1 cellular context compared by ENCODE assay signal in the genomic region with DNA sequence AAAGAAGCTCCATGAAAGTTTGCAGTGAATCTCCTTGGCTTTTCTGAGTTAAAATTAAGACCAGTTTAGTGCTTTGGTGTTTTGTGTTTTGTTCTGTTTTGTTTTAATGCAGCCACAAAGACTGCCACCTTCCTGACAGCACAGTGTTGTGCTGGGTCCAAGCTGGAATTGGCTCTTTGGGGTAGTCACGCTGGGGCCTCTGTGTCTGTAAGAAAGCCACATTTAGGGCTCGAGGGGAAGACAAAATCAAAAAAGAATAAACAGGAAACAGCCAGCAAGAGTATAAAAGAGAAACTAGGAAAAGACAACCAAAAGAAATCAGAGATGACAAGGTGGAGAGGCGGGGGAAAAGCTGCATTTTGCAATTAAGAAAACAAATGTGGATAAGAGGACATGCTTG.
TF ChIP-seq lines count a peak whose summit lies in the region.

No MANE protein-coding gene starts in this region.

TF ChIP-seq in SK-N-SH treated with all-trans-retinoic acid at 6 μM for 48 hours, 23 proteins besides CTCF, POLR2A, EP300 and RAD21 (continued from another document):
- TF ChIP-seq ARNTL (CRISPR knock-in tag; IDR thresholded peaks at IDR 0.05; ENCODE audit: borderline replicate concordance, low read depth) (no peak), ZFP3 (CRISPR knock-in tag; IDR thresholded peaks at IDR 0.05) (no peak)
